In genomic region chr11:133479209-133479608, GRCh38 we compare ENCODE assay signal across 7 cellular contexts. TPM values are rescaled to one million over a fixed set of nuclear protein-coding genes. Genes with fewer than 3 reads are reported as not detected.
"Had no signal": no experiment of that assay in that cellular context is flagged by ENCODE, and none has a peak within 500 bp of the region (broad histone marks: within the 10 kb centered on the region; RNA-seq: fewer than 3 reads in every experiment).

No MANE protein-coding gene starts in this region.

- DNase-seq: H9, HCEC 1CT, KBM-7 had no signal

- ATAC-seq: GM23338, HepG2 had no signal

- H3K27ac ChIP-seq: HL-60 had no signal

- H3K4me3 ChIP-seq: GM23338 had no signal

RNA-seq across cellular contexts. Expression of gene OPCML, which starts 53.1 kb away (rescaled TPM):
- total RNA-seq: HepG2 had no signal
- polyA plus RNA-seq: HepG2, IgD-negative memory B cell had no signal
